In genomic region chr6:52726741-52727535, GRCh38 we compare ENCODE assay signal across 25 cellular contexts. TPM values are rescaled to one million over a fixed set of nuclear protein-coding genes. Genes with fewer than 3 reads are reported as not detected.
DNase-seq lines count a peak whose midpoint lies in the region; FAIRE-seq and TF ChIP-seq lines count a peak whose summit lies in the region.
"Had no signal": no experiment of that assay in that cellular context is flagged by ENCODE, and none has a peak within 500 bp of the region (broad histone marks: within the 10 kb centered on the region; RNA-seq: fewer than 3 reads in every experiment).

No MANE protein-coding gene starts in this region.

- no peak overlapping the region for H2AFZ ChIP-seq in H1 (ENCODE audit: low read length)

- no peak overlapping the region for H3K18ac ChIP-seq in H1 (ENCODE audit: extremely low read depth, low read length)

- H3K4ac ChIP-seq in H1 (replicated peaks; ENCODE audit: insufficient read length, low read depth, low read length) = no peak overlapping the region

- H2BK12ac ChIP-seq in H1 (ENCODE audit: low read depth, low read length) = 0 out of 2 replicates have a peak overlapping the region, but pooled peaks have one; percentile 42

- no peak for TF ChIP-seq RAD21 in H1 (IDR thresholded peaks at IDR 0.05 in 1 of 2, conservative IDR thresholded peaks at IDR 0.05 in 1 of 2; ENCODE audit: low read depth in 2 of 2, low read length in 2 of 2)

- H2BK15ac ChIP-seq in H1 (ENCODE audit: low read length) = no peak overlapping the region

- H2AK5ac ChIP-seq in H1 (ENCODE audit: low read depth, low read length) = no peak overlapping the region

- H3K36me3 ChIP-seq in H1 (ENCODE audit: control insufficient read depth in 2 of 4, insufficient read depth in 4 of 4, low read length in 3 of 4) (no peaks in the 10 kb centered on the region), uterus (no peaks in the 10 kb centered on the region)
- H3K36me3 ChIP-seq: thyroid gland, WERI-Rb-1 had no signal

- H3K56ac ChIP-seq in H1 (replicated peaks; ENCODE audit: insufficient read length, low read depth, low read length) = no peak overlapping the region

- H2BK20ac ChIP-seq in H1 (ENCODE audit: low read length) = no peak overlapping the region

- H3K27me3 Mint-ChIP-seq in osteocyte (ENCODE audit: unreplicated experiment) = no peaks in the 10 kb centered on the region

- intact Hi-C loops in uterus (cut with DNase I; ENCODE audit: low total_unique reads) = no loop called here

- H3K9me3 ChIP-seq in H1 (ENCODE audit: insufficient read depth in 2 of 2, low read depth in 1 of 2, low read length in 1 of 2) (no peaks in the 10 kb centered on the region), uterus (no peaks in the 10 kb centered on the region)
- H3K9me3 ChIP-seq: thyroid gland had no signal

- no peak for TF ChIP-seq EP300 in H1 (IDR thresholded peaks at IDR 0.05; ENCODE audit: borderline replicate concordance in 1 of 2, low read depth in 2 of 2, low read length in 2 of 2)

- no peak for TF ChIP-seq POLR2A in H1 (IDR thresholded peaks at IDR 0.05; ENCODE audit: control extremely low read depth in 1 of 2, low read depth in 2 of 2, low read length in 2 of 2)
- no peak for TF ChIP-seq POLR2A in uterus (IDR thresholded peaks at IDR 0.05)

- CTCF ChIA-PET in H1 (lab: Charles Lee; ENCODE audit: partially characterized antibody) = interaction anchor here (1.0 to 2.5 kb wide), 6 partner anchors 10 to 153 kb away, joined by 3 to 9 read pairs (median 4); no protein-coding TSS in a partner anchor

- H3K27ac Mint-ChIP-seq in osteocyte (ENCODE audit: unreplicated experiment) = no peak overlapping the region
- H3K27ac Mint-ChIP-seq: mesothelial cell of epicardium had no signal

- no peak overlapping the region for H4K5ac ChIP-seq in H1 (ENCODE audit: insufficient read length, low read depth, low read length)

- H3K36me3 Mint-ChIP-seq in osteocyte (ENCODE audit: unreplicated experiment) = no peaks in the 10 kb centered on the region
- H3K36me3 Mint-ChIP-seq: mesothelial cell of epicardium had no signal

- peaks cover 3% of the 10 kb centered on the region for H3K4me1 Mint-ChIP-seq in osteocyte (ENCODE audit: unreplicated experiment)
- H3K4me1 Mint-ChIP-seq: mesothelial cell of epicardium had no signal

- no peak overlapping the region for H3K9ac ChIP-seq in H1 (replicated peaks in 1 of 4; ENCODE audit: extremely low read depth in 1 of 4, low read depth in 3 of 4, low read length in 3 of 4)

- H3K79me1 ChIP-seq in H1 (ENCODE audit: low read depth, low read length) = no peaks in the 10 kb centered on the region

- no peak overlapping the region for H2BK5ac ChIP-seq in H1 (ENCODE audit: low read depth, low read length)

- no peak overlapping the region for H3K4me2 ChIP-seq in H1 (ENCODE audit: insufficient read depth in 1 of 2, low read depth in 2 of 2, low read length in 2 of 2)

- H3K14ac ChIP-seq in H1 (ENCODE audit: insufficient read length) = no peak overlapping the region

- H3K4me3 Mint-ChIP-seq in osteocyte (ENCODE audit: unreplicated experiment) = no peak overlapping the region
- H3K4me3 Mint-ChIP-seq: mesothelial cell of epicardium had no signal

- H3K27me3 ChIP-seq in H1 (replicated peaks in 1 of 4; ENCODE audit: control insufficient read depth in 3 of 4, extremely low read depth in 1 of 4, insufficient read depth in 3 of 4, low read length in 3 of 4) = no peaks in the 10 kb centered on the region
- H3K27me3 ChIP-seq in uterus = no peaks in the 10 kb centered on the region
- H3K27me3 ChIP-seq: thyroid gland had no signal

- H4K8ac ChIP-seq in H1 (ENCODE audit: extremely low read depth, insufficient read depth, low read length) = no peak overlapping the region

- TF ChIP-seq CTCF in H1 (IDR thresholded peaks at IDR 0.05; ENCODE audit: control extremely low read depth in 1 of 3, insufficient read depth in 1 of 3, low read depth in 1 of 3, low read length in 3 of 3) = no peak
- no peak for TF ChIP-seq CTCF in osteocyte (IDR thresholded peaks at IDR 0.05)
- TF ChIP-seq CTCF in uterus (IDR thresholded peaks at IDR 0.05) = no peak

- POLR2A ChIA-PET in H1 (lab: Charles Lee; ENCODE audit: partially characterized antibody) = no interaction called here

- H3K9me3 Mint-ChIP-seq in osteocyte (ENCODE audit: unreplicated experiment) = no peaks in the 10 kb centered on the region
- H3K9me3 Mint-ChIP-seq: mesothelial cell of epicardium had no signal

- DNase-seq in DMS53 treated with DMSO at 0.1 percent for 48 hours (lab: John Stamatoyannopoulos, UW; ENCODE audit: unreplicated experiment) (peak; percentile 43), NCI-H82 treated with DMSO at 0.1 percent for 48 hours (lab: John Stamatoyannopoulos, UW; ENCODE audit: unreplicated experiment) (peak; percentile 48), H1 (ENCODE audit: low read depth in 1 of 2, low spot score in 2 of 2) (no peak), osteocyte (ENCODE audit: extremely low spot score, unreplicated experiment) (peak; percentile 19), uterus (no peak), A172 (ENCODE audit: low spot score) (no peak), NCI-H1694 treated with DMSO at 0.1 percent for 48 hours (lab: John Stamatoyannopoulos, UW) (no peak), EL (no peak)
- DNase-seq: activated CD4-positive, alpha-beta T cell treated with anti-CD3 and anti-CD28 coated beads, Interleukin-2, amount 50 U/mL, for 48 hours; activated naive CD4-positive, alpha-beta T cell treated with Interleukin-2 at 50 U/mL for 16 hours; activated T-cell treated with anti-CD3 and anti-CD28 coated beads, Interleukin-2, amount 50 U/mL, for 1 hour; anterior cingulate cortex; effector memory CD4-positive, alpha-beta T cell; GDM1; hypothalamus; NCI-H1436 treated with DMSO at 0.1 percent for 48 hours; NCI-H2227 treated with DMSO at 0.1 percent for 48 hours; Right ventricle myocardium superior; thyroid gland; WERI-Rb-1 had no signal

- no peaks in the 10 kb centered on the region for H4K20me1 ChIP-seq in H1 (replicated peaks in 1 of 2; ENCODE audit: control insufficient read depth in 1 of 2, insufficient read depth in 2 of 2, low read length in 2 of 2)

- H3K27ac ChIP-seq in H1 (ENCODE audit: low read depth, low read length) = no peak overlapping the region
- no peak overlapping the region for H3K27ac ChIP-seq in uterus
- H3K27ac ChIP-seq: WERI-Rb-1 had no signal

- H3K4me1 ChIP-seq in H1 (replicated peaks in 1 of 4; ENCODE audit: control insufficient read depth in 3 of 4, insufficient read depth in 4 of 4, low read length in 3 of 4) = peaks cover 0 to 2% (median 1%) of the 10 kb centered on the region in 4 experiments; a peak in 2 of 7 replicates
- H3K4me1 ChIP-seq in uterus = no peaks in the 10 kb centered on the region

- 83% methylated on average over 15 of the region's 15 CpGs; no CpG with 5 or more reads in 1 of the 2 experiments for WGBS in H1 (ENCODE audit: extremely low coverage in 1 of 2, insufficient coverage in 1 of 2, insufficient read length in 1 of 2, insufficient replicate concordance in 2 of 2, low coverage in 1 of 2, low lambda C conversion rate in 2 of 2, missing lambda C conversion rate in 1 of 2), 2 experiments

- no peaks in the 10 kb centered on the region for H3K23me2 ChIP-seq in H1 (ENCODE audit: low read depth, low read length)

- H4K91ac ChIP-seq in H1 (replicated peaks; ENCODE audit: insufficient read length, low read length) = no peak overlapping the region

- H3K23ac ChIP-seq in H1 (ENCODE audit: insufficient read length) = no peak overlapping the region

- no peak for FAIRE-seq in H1 (lab: Jason Lieb, UNC)
- FAIRE-seq: HTR-8/SVneo had no signal

- H3K4me3 ChIP-seq in H1 (ENCODE audit: extremely low read depth in 1 of 4, insufficient read depth in 2 of 4, low read depth in 3 of 4, low read length in 4 of 4) (no peak overlapping the region), uterus (no peak overlapping the region)
- H3K4me3 ChIP-seq: thyroid gland had no signal

- H3K79me2 ChIP-seq in H1 (ENCODE audit: control insufficient read depth in 1 of 2, insufficient read depth in 2 of 2, low read length in 2 of 2) = no peaks in the 10 kb centered on the region

- H2BK120ac ChIP-seq in H1 (replicated peaks; ENCODE audit: low read depth, low read length) = no peak overlapping the region

TF ChIP-seq in H1, 55 proteins besides CTCF, POLR2A, EP300 and RAD21:
- TF ChIP-seq TAF7 (optimal IDR thresholded peaks at IDR 0.05; ENCODE audit: borderline replicate concordance, low read depth, low read length) (no peak), RXRA (IDR thresholded peaks at IDR 0.05; ENCODE audit: insufficient read depth, low read depth, low read length) (no peak)

RNA-seq across cellular contexts. Expression of gene GSTA2, which starts 36.3 kb away (rescaled TPM):
- not detected in 2 replicates for total RNA-seq in H1 (2021; fragmentation: NEBNext Ultra II Directional; extraction: Animal tissue kit (Norgen Biotek cat#: 25700))
- polyA plus RNA-seq in H1 (2011; rRNA removed) = 0.05 TPM in 1 of 2 replicates, not detected in the other
- polyA plus RNA-seq in H1 (2011; cell fraction: cytosol; rRNA removed) = not detected
- not detected for polyA plus RNA-seq in H1 (2011; cell fraction: nucleus; rRNA removed)
- polyA plus RNA-seq in H1 (2012, experiment 1 of 2) = not detected in 4 replicates
- polyA plus RNA-seq in H1 (2012, experiment 2 of 2) = not detected
- 0.06 TPM for polyA plus RNA-seq in H1 (2013, experiment 1 of 2)
- 0.07 TPM for polyA plus RNA-seq in H1 (2013, experiment 2 of 2)
- not detected in 2 replicates for polyA minus RNA-seq in H1 (2011; rRNA and poly(A)+ RNA removed)
- not detected for polyA minus RNA-seq in H1 (2011; cell fraction: cytosol; rRNA and poly(A)+ RNA removed)
- polyA minus RNA-seq in H1 (2011; cell fraction: nucleus; rRNA and poly(A)+ RNA removed) = not detected
- total RNA-seq in osteocyte (not detected in 2 replicates), uterus (not detected)
- total RNA-seq in A172 (2014; rRNA removed; shearing (Covaris generic)) = not detected in 2 replicates
- total RNA-seq: chondrocyte; mesothelial cell of epicardium; Right ventricle myocardium superior; T-helper 1 cell treated with Interleukin-12 subunit alpha and Interleukin-12 subunit beta and Interleukin-4 antibody, amounts not matched to agents 30 ng/mL and 1 ng/mL, for 36 hours had no signal
- polyA plus RNA-seq: neural cell had no signal

RNA-seq across cellular contexts. Expression of gene TMEM14A, which starts 56.0 kb away (rescaled TPM):
- total RNA-seq in H1 (2021; fragmentation: NEBNext Ultra II Directional; extraction: Animal tissue kit (Norgen Biotek cat#: 25700)) = 11.2 and 12.5 TPM in 2 replicates
- polyA plus RNA-seq in H1 (2011; rRNA removed) = 8.9 and 11.1 TPM in 2 replicates
- 13.4 TPM for polyA plus RNA-seq in H1 (2011; cell fraction: cytosol; rRNA removed)
- 1.9 TPM for polyA plus RNA-seq in H1 (2011; cell fraction: nucleus; rRNA removed)
- 7.7 to 9.8 TPM (median 9.0 TPM) in 4 replicates for polyA plus RNA-seq in H1 (2012, experiment 1 of 2)
- polyA plus RNA-seq in H1 (2012, experiment 2 of 2) = 11.8 TPM
- polyA plus RNA-seq in H1 (2013, experiment 1 of 2) = 8.2 TPM
- polyA plus RNA-seq in H1 (2013, experiment 2 of 2) = 7.3 TPM
- 1.3 and 1.8 TPM in 2 replicates for polyA minus RNA-seq in H1 (2011; rRNA and poly(A)+ RNA removed)
- polyA minus RNA-seq in H1 (2011; cell fraction: cytosol; rRNA and poly(A)+ RNA removed) = 2.0 TPM
- polyA minus RNA-seq in H1 (2011; cell fraction: nucleus; rRNA and poly(A)+ RNA removed) = 3.6 TPM
- 20.4 and 21.5 TPM in 2 replicates for total RNA-seq in osteocyte
- total RNA-seq in uterus = 10 to 100 TPM in 3 of 4 donors, 1 to 10 TPM in 1; 9.5 to 65.0 (median 32.8) TPM
- total RNA-seq in A172 (2014; rRNA removed; shearing (Covaris generic)) = 108 and 116 TPM in 2 replicates

Comparison
In these comparisons a context has a peak if more than half of its experiments do, and no peak if none do; other contexts are left out.
1. DNase-seq: peak in DMS53 treated with DMSO at 0.1 percent for 48 hours (single experiment), NCI-H82 treated with DMSO at 0.1 percent for 48 hours (single experiment) and osteocyte (single experiment); none in H1 (0 of 2), uterus (0 of 2), A172 (single experiment), NCI-H1694 treated with DMSO at 0.1 percent for 48 hours (single experiment) and EL (single experiment).